ENCODE assay signal across 11 cellular contexts in genomic region chr10:99233000-99233679, GRCh38. TPM values are rescaled to one million over a fixed set of nuclear protein-coding genes. Genes with fewer than 3 reads are reported as not detected.
DNase-seq lines count a peak whose midpoint lies in the region; ATAC-seq and TF ChIP-seq lines count a peak whose summit lies in the region.
"Had no signal": no experiment of that assay in that cellular context is flagged by ENCODE, and none has a peak within 500 bp of the region (broad histone marks: within the 10 kb centered on the region; RNA-seq: fewer than 3 reads in every experiment).

No MANE protein-coding gene starts in this region.

- ATAC-seq in heart left ventricle (no peak), naive B cell (ENCODE audit: low read depth in 2 of 2) (no peak), upper lobe of right lung (no peak)

- H3K4me1 Mint-ChIP-seq in naive B cell = peaks cover 22 to 39% (median 28%) of the 10 kb centered on the region in 3 donors

- H3K4me1 ChIP-seq in heart left ventricle = peaks cover 0 to 43% (median 23%) of the 10 kb centered on the region in 12 donors
- H3K4me1 ChIP-seq in right atrium auricular region = peaks cover 0 to 42% of the 10 kb centered on the region in 2 donors
- H3K4me1 ChIP-seq in upper lobe of right lung = peaks cover 28% of the 10 kb centered on the region

- H3K27me3 Mint-ChIP-seq in naive B cell = peaks cover 68 to 76% (median 71%) of the 10 kb centered on the region in 3 donors

- intact Hi-C loops in heart left ventricle (cut with DNase I) = no loop called here
- intact Hi-C loops in upper lobe of right lung (cut with DNase I) = no loop called here

- 10 to 17% (median 15%) methylated on average over 18 of the region's 18 CpGs for WGBS in heart left ventricle, 4 donors

- TF ChIP-seq POLR2A in heart left ventricle (IDR thresholded peaks at IDR 0.05) = no peak

- in situ Hi-C loops in GM13976 (cut with MboI; ENCODE audit: low sequenced_read_pairs, unreplicated experiment) = loop anchor here (25.0 kb wide), 1 partner anchor 771 kb away; no protein-coding TSS in a partner anchor

- H3K27me3 ChIP-seq in heart left ventricle = peaks cover 31 to 99% (median 65%) of the 10 kb centered on the region in 9 donors
- H3K27me3 ChIP-seq in right atrium auricular region = peaks cover 16 to 26% of the 10 kb centered on the region in 2 donors
- H3K27me3 ChIP-seq in upper lobe of right lung = peaks cover 92% of the 10 kb centered on the region

- TF ChIP-seq CTCF in heart left ventricle (IDR thresholded peaks at IDR 0.05) = no peak
- no peak for TF ChIP-seq CTCF in right atrium auricular region (IDR thresholded peaks at IDR 0.05)
- TF ChIP-seq CTCF in upper lobe of right lung (IDR thresholded peaks at IDR 0.05) = no peak
- no peak for TF ChIP-seq CTCF in GM13976 (IDR thresholded peaks at IDR 0.05; ENCODE audit: borderline replicate concordance, control extremely low read depth, extremely low read depth, insufficient read depth, missing control alignments)

- peak overlapping the region in 1 of 6 donors; percentile 15 for H3K27ac Mint-ChIP-seq in naive B cell

- H3K27ac ChIP-seq in heart left ventricle (peak overlapping the region in 1 of 12 donors; percentile 3), right atrium auricular region (no peak overlapping the region), upper lobe of right lung (no peak overlapping the region)

- H3K36me3 Mint-ChIP-seq in naive B cell = peaks cover 7 to 10% of the 10 kb centered on the region in 2 donors

- H3K36me3 ChIP-seq in heart left ventricle (no peaks in the 10 kb centered on the region), right atrium auricular region (no peaks in the 10 kb centered on the region), upper lobe of right lung (no peaks in the 10 kb centered on the region)

- peaks cover 0 to 53% (median 34%) of the 10 kb centered on the region in 7 donors for H3K9me3 Mint-ChIP-seq in naive B cell

- peak overlapping the region in 8 of 12 donors; percentile 7 to 58 (median 29) for H3K4me3 ChIP-seq in heart left ventricle
- peak overlapping the region in 1 of 2 donors; percentile 49 for H3K4me3 ChIP-seq in right atrium auricular region
- peak overlapping the region; percentile 51 for H3K4me3 ChIP-seq in upper lobe of right lung

- H3K9me3 ChIP-seq in heart left ventricle (no peaks in the 10 kb centered on the region), right atrium auricular region (no peaks in the 10 kb centered on the region), upper lobe of right lung (no peaks in the 10 kb centered on the region)

- DNase-seq in heart left ventricle (no peak), right atrium auricular region (ENCODE audit: low spot score) (no peak), ecto neural progenitor cell (ENCODE audit: low spot score) (peak; percentile 48), naive B cell (no peak), upper lobe of right lung (no peak), NOMO-1 treated with DMSO at 0.1 percent for 48 hours (lab: John Stamatoyannopoulos, UW; ENCODE audit: unreplicated experiment) (no peak), GM13976 (ENCODE audit: low spot score) (no peak), mesenteric fat pad (ENCODE audit: low spot score) (no peak)
- DNase-seq: effector CD4-positive, alpha-beta T cell; NCI-H1092 had no signal

- peak overlapping the region in 7 of 8 donors; percentile 26 to 84 (median 65) for H3K4me3 Mint-ChIP-seq in naive B cell

RNA-seq across cellular contexts. Expression of gene HPSE2, which starts 2.5 kb away (rescaled TPM):
- total RNA-seq in heart left ventricle (under 1 TPM in 6 of 9 donors, not detected in 3; 0.07 to 0.18 (median 0.15) TPM), right atrium auricular region (not detected), upper lobe of right lung (3.4 TPM), mesenteric fat pad (1.9 TPM)
- polyA plus RNA-seq in heart left ventricle (under 1 TPM; 0.06 to 0.08 TPM), naive B cell (ENCODE audit: low read depth in 6 of 6) (not detected)
- total RNA-seq: OCI-LY7 had no signal
